In the genomic region with DNA sequence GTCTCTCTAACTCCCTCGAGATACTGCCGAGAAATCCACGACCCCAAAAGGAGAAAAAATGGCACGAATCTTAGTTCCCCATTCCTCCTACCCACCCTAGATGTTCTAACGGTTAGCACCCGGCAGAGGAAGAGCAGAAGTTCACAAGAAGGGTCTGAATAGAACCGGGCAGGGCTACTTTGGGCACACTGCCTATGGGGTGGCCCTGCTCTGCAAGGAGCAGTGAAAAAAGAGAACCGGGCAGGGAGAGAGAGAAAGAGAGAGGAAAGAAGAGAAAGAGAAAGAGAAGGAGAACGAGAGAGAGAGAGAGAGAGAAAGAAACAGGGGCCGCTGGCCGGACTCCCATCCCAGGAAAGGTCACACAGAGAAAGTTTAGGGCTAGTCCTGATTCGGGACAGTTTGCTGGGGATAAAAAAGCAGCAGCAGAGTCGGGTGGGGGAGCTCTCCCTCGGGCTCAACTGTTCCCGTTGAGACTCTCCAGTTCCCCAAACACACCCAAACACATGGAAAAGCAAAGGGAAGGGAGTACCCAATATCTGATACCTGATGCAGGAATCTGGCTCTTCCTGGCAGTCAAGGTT, we compare ENCODE assay signal across 6 cellular contexts. TPM values are rescaled to one million over a fixed set of nuclear protein-coding genes. Genes with fewer than 3 reads are reported as not detected.
DNase-seq lines count a peak whose midpoint lies in the region; ATAC-seq lines count a peak whose summit lies in the region.

No MANE protein-coding gene starts in this region.

- H3K4me3 Mint-ChIP-seq in activated T-cell treated with anti-CD3 and anti-CD28 coated beads, Interleukin-2, amount 50 U/mL, for 72 hours: peak overlapping the region; percentile 85 to 96

- H3K9ac ChIP-seq in duodenal mucosa (ENCODE audit: low read depth in 1 of 2, low read length in 2 of 2) (peak overlapping the region; percentile 73 to 75), rectal smooth muscle tissue (ENCODE audit: low read length) (peak overlapping the region; percentile 22)

- DNase-seq in activated T-cell treated with anti-CD3 and anti-CD28 coated beads, Interleukin-2, amount 50 U/mL, for 72 hours: no peak
- no peak for DNase-seq in activated T-cell treated with anti-CD3 and anti-CD28 coated beads, Interleukin-2, amount 50 U/mL, for 1 hour
- no peak for DNase-seq in stimulated activated CD4-positive, alpha-beta T cell treated with anti-CD3 and anti-CD28 coated beads, Interleukin-15, amount 100 ng/mL, for 24 hours
- DNase-seq in medulla oblongata (ENCODE audit: extremely low spot score): no peak

- H3K9me3 Mint-ChIP-seq in activated T-cell treated with anti-CD3 and anti-CD28 coated beads, Interleukin-2, amount 50 U/mL, for 72 hours: no peaks in the 10 kb centered on the region

- H3K4me1 ChIP-seq in duodenal mucosa (ENCODE audit: control insufficient read depth in 1 of 2, insufficient read depth in 2 of 2, low read length in 2 of 2): peaks cover 6 to 7% of the 10 kb centered on the region in 2 donors
- H3K4me1 ChIP-seq in rectal smooth muscle tissue (ENCODE audit: control insufficient read depth, insufficient read depth, low read length): peaks cover 4% of the 10 kb centered on the region

- peak overlapping the region; percentile 75 to 94 for H3K4me3 ChIP-seq in duodenal mucosa (ENCODE audit: low read depth in 1 of 2, low read length in 2 of 2)
- H3K4me3 ChIP-seq in rectal smooth muscle tissue (ENCODE audit: low read length): peak overlapping the region; percentile 71

- peaks cover 10% of the 10 kb centered on the region for H3K4me1 Mint-ChIP-seq in activated T-cell treated with anti-CD3 and anti-CD28 coated beads, Interleukin-2, amount 50 U/mL, for 72 hours (ENCODE audit: low read depth)

- peak overlapping the region; percentile 87 for H3K27ac ChIP-seq in duodenal mucosa (ENCODE audit: low read depth, low read length)
- peak overlapping the region; percentile 70 for H3K27ac ChIP-seq in rectal smooth muscle tissue (ENCODE audit: low read depth, low read length)

- H3K36me3 ChIP-seq in duodenal mucosa (ENCODE audit: control insufficient read depth in 1 of 2, insufficient read depth in 2 of 2, low read length in 2 of 2) (peaks cover 0 to 5% of the 10 kb centered on the region in 2 donors), rectal smooth muscle tissue (ENCODE audit: control insufficient read depth, insufficient read depth, low read length) (no peaks in the 10 kb centered on the region)

- H3K36me3 Mint-ChIP-seq in activated T-cell treated with anti-CD3 and anti-CD28 coated beads, Interleukin-2, amount 50 U/mL, for 72 hours (ENCODE audit: insufficient read depth in 2 of 2): peaks cover 10 to 16% of the 10 kb centered on the region in 2 donors

- H3K27me3 Mint-ChIP-seq in activated T-cell treated with anti-CD3 and anti-CD28 coated beads, Interleukin-2, amount 50 U/mL, for 72 hours (ENCODE audit: low read depth): no peaks in the 10 kb centered on the region

- H3K9me3 ChIP-seq in duodenal mucosa (ENCODE audit: control insufficient read depth in 1 of 2, low read length in 2 of 2): no peaks in the 10 kb centered on the region

- ATAC-seq in activated T-cell treated with anti-CD3 and anti-CD28 coated beads, Interleukin-2, amount 50 U/mL, for 72 hours (replicated peaks in 1 of 2): no peak

- H3K27me3 ChIP-seq in duodenal mucosa (ENCODE audit: control insufficient read depth in 1 of 2, insufficient read depth in 2 of 2, low read length in 2 of 2) (no peaks in the 10 kb centered on the region), rectal smooth muscle tissue (ENCODE audit: control insufficient read depth, insufficient read depth, low read length) (no peaks in the 10 kb centered on the region)

- H3K27ac Mint-ChIP-seq in activated T-cell treated with anti-CD3 and anti-CD28 coated beads, Interleukin-2, amount 50 U/mL, for 72 hours: peak overlapping the region; percentile 97

RNA-seq across cellular contexts. Expression of gene GLA, which starts 0.5 kb away (rescaled TPM):
- total RNA-seq in activated T-cell treated with anti-CD3 and anti-CD28 coated beads, Interleukin-2, amount 50 U/mL, for 72 hours: 10 to 100 TPM; 43.7 to 48.1 TPM

RNA-seq across cellular contexts. Expression of gene HNRNPH2, which starts 0.8 kb away (rescaled TPM):
- total RNA-seq in activated T-cell treated with anti-CD3 and anti-CD28 coated beads, Interleukin-2, amount 50 U/mL, for 72 hours: 10 to 100 TPM; 15.0 to 17.8 TPM

RNA-seq across cellular contexts. Expression of gene RPL36A, which starts 16.4 kb away (rescaled TPM):
- total RNA-seq in activated T-cell treated with anti-CD3 and anti-CD28 coated beads, Interleukin-2, amount 50 U/mL, for 72 hours: 100 to 1,000 TPM; 221 to 294 TPM

RNA-seq across cellular contexts. Expression of gene BTK, which starts 21.3 kb away (rescaled TPM):
- 1 to 10 TPM; 1.7 to 1.9 TPM for total RNA-seq in activated T-cell treated with anti-CD3 and anti-CD28 coated beads, Interleukin-2, amount 50 U/mL, for 72 hours

RNA-seq across cellular contexts. Expression of gene TIMM8A, which starts 58.7 kb away (rescaled TPM):
- total RNA-seq in activated T-cell treated with anti-CD3 and anti-CD28 coated beads, Interleukin-2, amount 50 U/mL, for 72 hours: 10 to 100 TPM; 13.8 to 15.7 TPM
